In genomic region chr3:195105389-195105788, GRCh38 we compare ENCODE assay signal across 18 cellular contexts.
DNase-seq lines count a peak whose midpoint lies in the region; ATAC-seq, FAIRE-seq and TF ChIP-seq lines count a peak whose summit lies in the region.
"Had no signal": no experiment of that assay in that cellular context is flagged by ENCODE, and none has a peak within 500 bp of the region (broad histone marks: within the 10 kb centered on the region; RNA-seq: fewer than 3 reads in every experiment).

No MANE protein-coding gene starts in this region.

- no peak overlapping the region for H3K4me2 ChIP-seq in OCI-LY7 (ENCODE audit: low read length)

- no peaks in the 10 kb centered on the region for H4K20me1 ChIP-seq in OCI-LY7 (ENCODE audit: insufficient read depth, low read length)

- no peak for FAIRE-seq in kidney (lab: Jason Lieb, UNC)
- FAIRE-seq: colon had no signal

- peaks cover 11 to 19% of the 10 kb centered on the region in 2 donors for H3K4me1 ChIP-seq in kidney (ENCODE audit: control insufficient read depth in 1 of 2, insufficient read depth in 1 of 2, low read depth in 1 of 2, low read length in 2 of 2)
- peaks cover 18% of the 10 kb centered on the region for H3K4me1 ChIP-seq in OCI-LY7 (ENCODE audit: insufficient read depth, low read length, poor library complexity, severe bottlenecking)
- H3K4me1 ChIP-seq: SJCRH30 had no signal

- H3K9me3 ChIP-seq in kidney (ENCODE audit: control insufficient read depth in 1 of 2, low read length in 2 of 2) (no peaks in the 10 kb centered on the region), OCI-LY7 (ENCODE audit: low read length) (no peaks in the 10 kb centered on the region)
- H3K9me3 ChIP-seq: body of pancreas, heart right ventricle, SJCRH30, tibial nerve had no signal

- no peaks in the 10 kb centered on the region for H3K79me2 ChIP-seq in OCI-LY7 (ENCODE audit: insufficient read depth, low read depth, low read length)

- DNase-seq in DMS53 treated with DMSO at 0.1 percent for 48 hours (lab: John Stamatoyannopoulos, UW; ENCODE audit: unreplicated experiment) (peak; percentile 79), NCI-H146 treated with DMSO at 0.1 percent for 48 hours (lab: John Stamatoyannopoulos, UW; ENCODE audit: unreplicated experiment) (peak; percentile 74), kidney (peak; percentile 49), posterior vena cava (ENCODE audit: low spot score) (peak; percentile 71), OCI-LY7 (ENCODE audit: low spot score) (no peak), anterior cingulate cortex (lab: John Stamatoyannopoulos, UW) (no peak)
- DNase-seq: activated CD4-positive, alpha-beta T cell treated with anti-CD3 and anti-CD28 coated beads, Interleukin-2, amount 10 ng/mL, durations not matched to agents 7 days and 5 days; body of pancreas; heart right ventricle; immature natural killer cell; naive B cell; SJCRH30; stimulated activated CD4-positive, alpha-beta T cell treated with anti-CD3 and anti-CD28 coated beads, Interleukin-4, amount 100 ng/mL, for 1 hour; T-helper 1 cell had no signal

- CTCF ChIA-PET in OCI-LY7 (lab: Charles Lee; ENCODE audit: unreplicated experiment): no interaction called here

- POLR2A ChIA-PET in OCI-LY7 (lab: Charles Lee): no interaction called here

- no peak overlapping the region for H3K27ac ChIP-seq in kidney (ENCODE audit: low read depth in 2 of 2, low read length in 2 of 2)
- no peak overlapping the region for H3K27ac ChIP-seq in OCI-LY7 (ENCODE audit: low read depth, low read length, poor library complexity, severe bottlenecking)
- H3K27ac ChIP-seq: body of pancreas, SJCRH30, tibial nerve had no signal

- no TSS peak for BruUV-seq in OCI-LY7 (replicated peaks; lab: Mats Ljungman, UMichigan)

- TF ChIP-seq CTCF in kidney (IDR thresholded peaks at IDR 0.05; ENCODE audit: borderline replicate concordance, extremely low read depth, insufficient read depth) (no peak), OCI-LY7 (conservative IDR thresholded peaks at IDR 0.05; ENCODE audit: low read length) (no peak)

- H3K36me3 ChIP-seq in kidney (ENCODE audit: control insufficient read depth in 1 of 2, insufficient read depth in 2 of 2, low read length in 2 of 2) (no peaks in the 10 kb centered on the region), OCI-LY7 (ENCODE audit: insufficient read depth, low read length) (no peaks in the 10 kb centered on the region)
- H3K36me3 ChIP-seq: heart right ventricle, SJCRH30, tibial nerve had no signal

- H3K9me2 ChIP-seq in OCI-LY7 (ENCODE audit: insufficient read depth, low read length): no peaks in the 10 kb centered on the region

- no peak overlapping the region for H3K4me3 ChIP-seq in kidney (ENCODE audit: low read length in 2 of 2)
- no peak overlapping the region for H3K4me3 ChIP-seq in OCI-LY7 (ENCODE audit: low read depth, low read length, poor library complexity, severe bottlenecking)
- H3K4me3 ChIP-seq: body of pancreas, SJCRH30, tibial nerve had no signal

- intact Hi-C loops in kidney (cut with DNase I) (loop anchor here (10.0 kb wide), 1 partner anchor 421 kb away; the partner anchor contains the start of gene FAM43A), posterior vena cava (cut with DNase I) (loop anchor here in 1 of 2 donors (2.0 kb wide), 1 partner anchor 427 kb away; no protein-coding TSS in a partner anchor), OCI-LY7 (cut with micrococcal nuclease; ENCODE audit: unreplicated experiment) (no loop called here)

- no peak overlapping the region for H2AFZ ChIP-seq in OCI-LY7 (ENCODE audit: low read length)

- no peak overlapping the region for H3K9ac ChIP-seq in kidney (ENCODE audit: low read length in 2 of 2)

- ATAC-seq in GM19023 (IDR thresholded peaks at IDR 0.05; ENCODE audit: unreplicated experiment): no peak
- ATAC-seq: activated T-helper 17 cell treated with anti-CD3 and anti-CD28 coated beads, Interleukin-2, amount 50 U/mL, for 72 hours; body of pancreas had no signal

Comparison
In these comparisons a context has a peak if more than half of its experiments do, and no peak if none do; other contexts are left out.
1. DNase-seq: peak in DMS53 treated with DMSO at 0.1 percent for 48 hours (single experiment), NCI-H146 treated with DMSO at 0.1 percent for 48 hours (single experiment), kidney (single experiment) and posterior vena cava (single experiment); none in OCI-LY7 (single experiment) and anterior cingulate cortex (0 of 58).